Comparison of ENCODE assay signal across 20 cellular contexts in the genomic region with DNA sequence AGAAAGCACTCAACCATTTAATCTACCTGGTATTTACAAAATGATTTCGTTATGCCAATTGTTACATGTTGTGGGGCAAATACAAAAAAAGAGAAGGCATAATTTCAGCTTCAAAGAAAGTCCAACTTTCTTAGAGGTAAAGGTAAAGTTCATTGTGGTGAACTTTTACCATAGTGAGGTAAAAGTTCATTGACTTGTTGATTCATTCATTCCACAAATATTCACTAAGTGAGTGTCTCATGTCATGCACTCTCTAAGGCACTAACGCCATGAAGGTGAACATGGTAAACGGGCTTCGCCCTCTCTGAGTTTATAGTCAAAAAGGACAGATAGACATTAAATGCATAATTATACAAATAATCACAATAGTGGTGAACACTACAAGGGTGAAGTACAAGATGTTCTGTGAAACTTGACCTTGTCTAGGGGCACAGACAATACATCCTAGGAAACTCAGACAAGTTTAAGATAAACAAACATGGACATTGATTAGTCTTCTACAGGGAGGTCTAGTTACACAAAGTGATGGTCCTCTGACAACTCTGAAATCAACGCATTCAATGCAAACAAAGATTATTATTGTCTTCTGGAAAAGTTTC.
"Had no signal": no experiment of that assay in that cellular context is flagged by ENCODE, and none has a peak within 500 bp of the region (broad histone marks: within the 10 kb centered on the region; RNA-seq: fewer than 3 reads in every experiment).

No MANE protein-coding gene starts in this region.

- H3K4me3 ChIP-seq: MG63, SJCRH30 had no signal

- H3K27me3 Mint-ChIP-seq: IgD-negative memory B cell had no signal

- H3K4me1 Mint-ChIP-seq: IgD-negative memory B cell had no signal

- H3K27ac Mint-ChIP-seq: IgD-negative memory B cell had no signal

- H3K36me3 ChIP-seq: MG63, SJCRH30 had no signal

- DNase-seq: KBM-7, MG63, NCI-H1092, NCI-H1105 treated with DMSO at 0.1 percent for 48 hours, NCI-H1417 treated with DMSO at 0.1 percent for 48 hours, NCI-H146, NCI-H1694 treated with DMSO at 0.1 percent for 48 hours, NCI-H1930, NCI-H2081, NCI-H2107, NCI-H2227 treated with DMSO at 0.1 percent for 48 hours, NCI-H524, NCI-H526 treated with DMSO at 0.1 percent for 48 hours, NCI-H748 treated with DMSO at 0.1 percent for 48 hours, SHP77 treated with DMSO at 0.1 percent for 48 hours, SJCRH30 had no signal

- H3K36me3 Mint-ChIP-seq: IgD-negative memory B cell had no signal

- H3K27me3 ChIP-seq: MG63, SJCRH30 had no signal

- H3K9me3 ChIP-seq: MG63, SJCRH30 had no signal

- H3K4me3 Mint-ChIP-seq: IgD-negative memory B cell had no signal

- H3K27ac ChIP-seq: SJCRH30 had no signal

- ATAC-seq: Panc1, Right ventricle myocardium inferior, SK-N-SH treated with all-trans-retinoic acid at 6 μM for 48 hours had no signal

- H3K4me1 ChIP-seq: SJCRH30 had no signal
